1 cellular context compared by ENCODE assay signal in genomic region chr2:20415511-20415918, GRCh38.
TF ChIP-seq lines count a peak whose summit lies in the region.

No MANE protein-coding gene starts in this region.

TF ChIP-seq in HepG2, 621 proteins besides CTCF, POLR2A, EP300 and RAD21 (continued from another document):
- TF ChIP-seq ZNF276 (CRISPR knock-in tag; IDR thresholded peaks at IDR 0.05; ENCODE audit: low read depth): no peak
- TF ChIP-seq ZNF609 (CRISPR knock-in tag; IDR thresholded peaks at IDR 0.05; ENCODE audit: borderline replicate concordance): no peak
- no peak for TF ChIP-seq ASH2L (IDR thresholded peaks at IDR 0.05; ENCODE audit: insufficient read length, low read depth, low read length)
- 0 out of 2 replicates have a peak, but pooled peaks have one; percentile 14 for TF ChIP-seq ZMYM4 (CRISPR knock-in tag; IDR thresholded peaks at IDR 0.05)
- TF ChIP-seq USF2 (IDR thresholded peaks at IDR 0.05; ENCODE audit: low read depth, low read length): no peak
- no peak for TF ChIP-seq USF2 (CRISPR knock-in tag; IDR thresholded peaks at IDR 0.05; ENCODE audit: borderline replicate concordance)
- TF ChIP-seq ZNF839 (CRISPR knock-in tag; IDR thresholded peaks at IDR 0.05; ENCODE audit: borderline replicate concordance): no peak
- TF ChIP-seq SPEN (CRISPR knock-in tag; IDR thresholded peaks at IDR 0.05; ENCODE audit: low read depth): no peak
- no peak for TF ChIP-seq ZSCAN31 (CRISPR knock-in tag; IDR thresholded peaks at IDR 0.05; ENCODE audit: low read depth)
- TF ChIP-seq SALL1 (CRISPR knock-in tag; IDR thresholded peaks at IDR 0.05): 0 out of 2 replicates have a peak, but pooled peaks have one; percentile 22
- no peak for TF ChIP-seq SMAD9 (CRISPR knock-in tag; IDR thresholded peaks at IDR 0.05)
- no peak for TF ChIP-seq TAF1 (CRISPR knock-in tag; IDR thresholded peaks at IDR 0.05)
- no peak for TF ChIP-seq NCOA1 (CRISPR knock-in tag; IDR thresholded peaks at IDR 0.05)
- no peak for TF ChIP-seq HMGXB4 (CRISPR knock-in tag; IDR thresholded peaks at IDR 0.05; ENCODE audit: borderline replicate concordance in 1 of 2, low read depth in 1 of 2)
- 0 out of 2 replicates have a peak, but pooled peaks have one; percentile 25 for TF ChIP-seq ZBTB20 (CRISPR knock-in tag; IDR thresholded peaks at IDR 0.05; ENCODE audit: borderline replicate concordance, low read depth)
- TF ChIP-seq PITX1 (CRISPR knock-in tag; IDR thresholded peaks at IDR 0.05): peak; percentile 55; the same call in 1 of the 2 replicates
- TF ChIP-seq ZNF563 (CRISPR knock-in tag; IDR thresholded peaks at IDR 0.05): no peak
- TF ChIP-seq ZNF710 (CRISPR knock-in tag; IDR thresholded peaks at IDR 0.05; ENCODE audit: borderline replicate concordance): no peak
- no peak for TF ChIP-seq ZNF878 (CRISPR knock-in tag; IDR thresholded peaks at IDR 0.05)
- no peak for TF ChIP-seq ZNF615 (CRISPR knock-in tag; IDR thresholded peaks at IDR 0.05; ENCODE audit: borderline replicate concordance)
- TF ChIP-seq ZNF589 (CRISPR knock-in tag; conservative IDR thresholded peaks at IDR 0.05): no peak
- TF ChIP-seq ZNF292 (CRISPR knock-in tag; IDR thresholded peaks at IDR 0.05; ENCODE audit: borderline replicate concordance, low read depth): no peak
- no peak for TF ChIP-seq CAMTA2 (CRISPR knock-in tag; IDR thresholded peaks at IDR 0.05; ENCODE audit: borderline replicate concordance)
- no peak for TF ChIP-seq ZNF530 (CRISPR knock-in tag; IDR thresholded peaks at IDR 0.05; ENCODE audit: low read depth)
- TF ChIP-seq NR2F2 (IDR thresholded peaks at IDR 0.05; ENCODE audit: borderline replicate concordance, low read depth): no peak
- TF ChIP-seq ZBTB46 (CRISPR knock-in tag; IDR thresholded peaks at IDR 0.05; ENCODE audit: borderline replicate concordance): no peak
- TF ChIP-seq ZNF12 (CRISPR knock-in tag; IDR thresholded peaks at IDR 0.05): no peak
- peak; percentile 69; the same call in 1 of the 2 replicates for TF ChIP-seq TFAP4 (IDR thresholded peaks at IDR 0.05; ENCODE audit: borderline replicate concordance, low read depth)
- TF ChIP-seq HOXA3 (CRISPR knock-in tag; IDR thresholded peaks at IDR 0.05): peak; percentile 10; the same call in 1 of the 2 replicates
- no peak for TF ChIP-seq DNMT3B (CRISPR knock-in tag; conservative IDR thresholded peaks at IDR 0.05)
- no peak for TF ChIP-seq ELF1 (CRISPR knock-in tag; IDR thresholded peaks at IDR 0.05)
- TF ChIP-seq RORA (CRISPR knock-in tag; IDR thresholded peaks at IDR 0.05): no peak
- TF ChIP-seq SKI (IDR thresholded peaks at IDR 0.05; ENCODE audit: partially characterized antibody): no peak
- no peak for TF ChIP-seq CENPBD1 (CRISPR knock-in tag; IDR thresholded peaks at IDR 0.05; ENCODE audit: borderline replicate concordance, low read depth)
- no peak for TF ChIP-seq THAP9 (CRISPR knock-in tag; IDR thresholded peaks at IDR 0.05; ENCODE audit: borderline replicate concordance)
- no peak for TF ChIP-seq ZNF644 (CRISPR knock-in tag; IDR thresholded peaks at IDR 0.05; ENCODE audit: low read depth)
- TF ChIP-seq NFE2L2 (IDR thresholded peaks at IDR 0.05; ENCODE audit: low read length): no peak
